In genomic region chr19:57558525-57558924, GRCh38 we compare ENCODE assay signal across 1 cellular context.
TF ChIP-seq lines count a peak whose summit lies in the region.

No MANE protein-coding gene starts in this region.

TF ChIP-seq in K562, 482 proteins besides CTCF, POLR2A, EP300 and RAD21:
- TF ChIP-seq MTA1 (IDR thresholded peaks at IDR 0.05; ENCODE audit: borderline replicate concordance), result no peak
- TF ChIP-seq KDM4B (IDR thresholded peaks at IDR 0.05; ENCODE audit: borderline replicate concordance in 2 of 2, low read depth in 1 of 2), result no peak
- no peak for TF ChIP-seq TARDBP (IDR thresholded peaks at IDR 0.05)
- TF ChIP-seq ZNF445 (CRISPR knock-in tag; IDR thresholded peaks at IDR 0.05; ENCODE audit: low read depth), result no peak
- TF ChIP-seq ZBTB12 (CRISPR knock-in tag; IDR thresholded peaks at IDR 0.05), result no peak
- TF ChIP-seq ZNF134 (CRISPR knock-in tag; conservative IDR thresholded peaks at IDR 0.05), result no peak
- TF ChIP-seq ZNF79 (CRISPR knock-in tag; IDR thresholded peaks at IDR 0.05; ENCODE audit: low read depth), result no peak
- TF ChIP-seq EP400 (IDR thresholded peaks at IDR 0.05), result no peak
- TF ChIP-seq ESRRB (CRISPR knock-in tag; IDR thresholded peaks at IDR 0.05; ENCODE audit: borderline replicate concordance), result no peak
- no peak for TF ChIP-seq CCAR2 (IDR thresholded peaks at IDR 0.05; ENCODE audit: low read depth, low read length)
- TF ChIP-seq, protein P1, sequence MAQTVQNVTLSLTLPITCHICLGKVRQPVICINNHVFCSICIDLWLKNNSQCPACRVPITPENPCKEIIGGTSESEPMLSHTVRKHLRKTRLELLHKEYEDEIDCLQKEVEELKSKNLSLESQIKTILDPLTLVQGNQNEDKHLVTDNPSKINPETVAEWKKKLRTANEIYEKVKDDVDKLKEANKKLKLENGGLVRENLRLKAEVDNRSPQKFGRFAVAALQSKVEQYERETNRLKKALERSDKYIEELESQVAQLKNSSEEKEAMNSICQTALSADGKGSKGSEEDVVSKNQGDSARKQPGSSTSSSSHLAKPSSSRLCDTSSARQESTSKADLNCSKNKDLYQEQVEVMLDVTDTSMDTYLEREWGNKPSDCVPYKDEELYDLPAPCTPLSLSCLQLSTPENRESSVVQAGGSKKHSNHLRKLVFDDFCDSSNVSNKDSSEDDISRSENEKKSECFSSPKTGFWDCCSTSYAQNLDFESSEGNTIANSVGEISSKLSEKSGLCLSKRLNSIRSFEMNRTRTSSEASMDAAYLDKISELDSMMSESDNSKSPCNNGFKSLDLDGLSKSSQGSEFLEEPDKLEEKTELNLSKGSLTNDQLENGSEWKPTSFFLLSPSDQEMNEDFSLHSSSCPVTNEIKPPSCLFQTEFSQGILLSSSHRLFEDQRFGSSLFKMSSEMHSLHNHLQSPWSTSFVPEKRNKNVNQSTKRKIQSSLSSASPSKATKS (CRISPR knock-in tag; IDR thresholded peaks at IDR 0.05), result no peak
TF ChIP-seq in K562: peak in this region for 0.
